Comparison of ENCODE assay signal across 20 cellular contexts in the genomic region with DNA sequence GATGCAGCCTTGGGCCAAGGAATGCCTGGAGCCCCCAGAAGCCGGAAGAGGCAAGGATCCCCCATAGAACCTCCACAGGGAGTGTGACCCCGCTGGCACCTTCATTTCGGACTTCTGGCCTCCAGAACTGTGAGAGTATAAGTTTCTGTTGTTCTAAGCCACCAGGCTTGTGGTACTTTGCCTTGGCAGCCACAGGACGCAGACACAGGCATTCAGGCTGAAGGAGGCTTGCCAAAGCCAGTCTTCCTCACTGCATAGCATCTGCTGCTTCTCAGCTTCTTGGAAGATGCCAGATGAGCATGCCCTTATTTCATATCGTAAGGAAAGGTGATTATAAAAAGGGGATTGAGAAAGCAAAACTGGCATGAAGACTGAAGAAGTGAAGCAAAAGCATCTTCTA.
"Had no signal": no experiment of that assay in that cellular context is flagged by ENCODE, and none has a peak within 500 bp of the region (broad histone marks: within the 10 kb centered on the region; RNA-seq: fewer than 3 reads in every experiment).

No MANE protein-coding gene starts in this region.

- H3K27ac ChIP-seq: HL-60, SJSA1, SK-N-MC had no signal

- H3K4me3 ChIP-seq: SJSA1, SK-N-MC had no signal

- DNase-seq: KBM-7, MV-4-11, NCI-H1092, NCI-H1105 treated with DMSO at 0.1 percent for 48 hours, NCI-H1417 treated with DMSO at 0.1 percent for 48 hours, NCI-H146, NCI-H1694 treated with DMSO at 0.1 percent for 48 hours, NCI-H1930, NCI-H2081, NCI-H2107, NCI-H2227 treated with DMSO at 0.1 percent for 48 hours, NCI-H524, NCI-H526 treated with DMSO at 0.1 percent for 48 hours, NCI-H774, Right ventricle myocardium superior, RPMI8226, SIG-M5 had no signal

- H3K36me3 ChIP-seq: SJSA1 had no signal

- H3K9me3 ChIP-seq: SJSA1 had no signal

- H3K27me3 ChIP-seq: SJSA1 had no signal
